8 cellular contexts compared by ENCODE assay signal in genomic region chr3:167734498-167735232, GRCh38. TPM values are rescaled to one million over a fixed set of nuclear protein-coding genes. Genes with fewer than 3 reads are reported as not detected.
A peak's percentile ranks its signal among the peaks of the same experiment; 100 is the strongest.
DNase-seq lines count a peak whose midpoint lies in the region; ATAC-seq and TF ChIP-seq lines count a peak whose summit lies in the region.

TSS of gene PDCD10 (minus strand) at chr3:167734892. CDS start at chr3:167720157, 14,735 bp downstream.

- H3K4me3 ChIP-seq in lower lobe of right lung: peak within 1 kb of the TSS; percentile 90

- no peaks in the 10 kb centered on the region for H3K27me3 ChIP-seq in lower lobe of right lung (ENCODE audit: low read depth)

- H3K27ac ChIP-seq in lower lobe of right lung: peak within 1 kb of the TSS; percentile 93

- intact Hi-C loops in lower lobe of right lung (cut with DNase I): no loop called here

- TF ChIP-seq CTCF in GM20000 (IDR thresholded peaks at IDR 0.05; ENCODE audit: extremely low read depth, missing control alignments) (no peak), lower lobe of right lung (IDR thresholded peaks at IDR 0.05) (no peak)

- no peaks in the 10 kb centered on the region for H3K36me3 ChIP-seq in lower lobe of right lung

- H3K4me1 ChIP-seq in lower lobe of right lung: peaks cover 19% of the 10 kb centered on the region

- no peaks in the 10 kb centered on the region for H3K9me3 ChIP-seq in lower lobe of right lung

- peak; percentile 91 for DNase-seq in COLO829 (ENCODE audit: low spot score)
- DNase-seq in GM20000 (ENCODE audit: low spot score): peak; percentile 82
- peak; percentile 97 for DNase-seq in HS-5 (ENCODE audit: low read depth)
- DNase-seq in NK-92 (lab: John Stamatoyannopoulos, UW; ENCODE audit: unreplicated experiment): peak; percentile 91
- DNase-seq in activated CD8-positive, alpha-beta memory T cell treated with anti-CD3 and anti-CD28 coated beads for 1 hour (ENCODE audit: extremely low read depth in 1 of 2, low read depth in 1 of 2): peak; percentile 90 to 92
- DNase-seq in effector CD8-positive, alpha-beta T cell (lab: John Stamatoyannopoulos, UW): peak; percentile 96
- DNase-seq in lower lobe of right lung: peak; percentile 99
- peak; percentile 93 to 95 (median 93) for DNase-seq in stimulated activated CD4-positive, alpha-beta T cell treated with anti-CD3 and anti-CD28 coated beads, TNF-alpha, amount 100 ng/mL, for 24 hours (ENCODE audit: low read depth in 3 of 3)

- ATAC-seq in lower lobe of right lung: peak; percentile 96 to 97

RNA-seq across cellular contexts. Expression of gene PDCD10, which starts in this region (rescaled TPM):
- 49.5 TPM for total RNA-seq in lower lobe of right lung

Comparison
In these comparisons a context has a peak if more than half of its experiments do, and no peak if none do; other contexts are left out.
1. Peak in every context shown above with its lines: DNase-seq, ATAC-seq, H3K4me3 ChIP-seq and H3K27ac ChIP-seq.